Comparison of ENCODE assay signal across 8 cellular contexts in the genomic region with DNA sequence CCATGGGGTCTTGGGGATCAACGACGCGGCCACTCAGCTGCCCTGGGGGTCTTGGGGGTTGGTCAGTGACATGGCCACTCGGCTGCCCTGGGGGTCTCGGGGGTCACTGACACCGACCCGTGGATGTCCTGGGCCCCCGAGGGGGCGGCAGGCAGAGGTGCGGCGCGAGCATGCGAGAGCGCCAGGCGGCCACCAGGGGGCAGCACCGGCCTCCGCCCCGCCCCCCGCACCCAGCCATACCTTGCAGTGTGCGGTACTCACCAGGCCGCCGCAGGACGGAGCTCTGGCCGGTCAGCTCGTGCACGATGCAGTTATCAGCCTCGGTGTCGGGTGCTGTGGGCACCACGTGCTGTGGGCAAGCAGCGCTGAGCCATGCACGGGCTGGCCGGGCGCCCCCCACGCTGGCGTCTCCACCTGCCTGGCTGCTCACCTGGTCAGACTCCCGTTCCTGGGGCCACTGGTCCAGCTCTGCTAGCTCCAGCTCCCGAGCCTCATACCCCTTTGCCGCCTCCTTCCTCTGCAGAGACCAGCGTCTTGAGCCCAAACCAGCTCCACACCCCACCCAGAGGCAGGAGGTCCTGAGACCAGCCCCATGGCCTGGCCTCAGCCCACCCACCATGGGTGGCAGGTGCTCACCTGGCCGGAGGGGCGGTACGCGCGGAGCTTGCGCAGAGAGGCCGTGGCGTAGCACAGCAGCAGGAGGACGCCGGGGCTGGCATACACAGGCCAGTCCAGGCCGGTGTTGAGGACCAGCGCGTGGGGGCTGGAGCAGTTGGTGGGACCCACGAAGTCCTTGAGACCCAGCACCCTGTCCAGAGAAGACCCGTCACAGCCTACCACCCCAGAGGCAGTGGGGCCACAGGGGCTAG. TPM values are rescaled to one million over a fixed set of nuclear protein-coding genes. Genes with fewer than 3 reads are reported as not detected.
DNase-seq lines count a peak whose midpoint lies in the region; ATAC-seq and TF ChIP-seq lines count a peak whose summit lies in the region.

No MANE protein-coding gene starts in this region.

- H3K27ac ChIP-seq in MM.1S (ENCODE audit: low read length) (no peak overlapping the region), mammary epithelial cell (ENCODE audit: insufficient read depth, low read depth, low read length) (no peak overlapping the region)

- no peak overlapping the region for H2AFZ ChIP-seq in MM.1S (ENCODE audit: low read length)
- H2AFZ ChIP-seq in mammary epithelial cell (ENCODE audit: low read depth, low read length): no peak overlapping the region

- no peak overlapping the region for H3K9ac ChIP-seq in MM.1S (ENCODE audit: low read length)
- no peak overlapping the region for H3K9ac ChIP-seq in mammary epithelial cell (ENCODE audit: insufficient read depth, low read length)

- CTCF ChIA-PET in mammary epithelial cell (lab: Charles Lee; ENCODE audit: low non-redundant PET): interaction anchor here (0.5 to 0.8 kb wide), 11 partner anchors 16 to 963 kb away, joined by 3 to 37 read pairs (median 5); a partner anchor contains a TSS

- dilution Hi-C loops in mammary epithelial cell (cut with HindIII; ENCODE audit: low sequenced_read_pairs): no loop called here

- no peaks in the 10 kb centered on the region; the same call in 1 of the 2 replicates for H3K79me2 ChIP-seq in MM.1S (ENCODE audit: low read length)
- H3K79me2 ChIP-seq in mammary epithelial cell (ENCODE audit: insufficient read depth, low read length): peaks cover 22% of the 10 kb centered on the region

- TF ChIP-seq CTCF in MM.1S (IDR thresholded peaks at IDR 0.05; ENCODE audit: low read length) (peak; percentile 76), mammary epithelial cell (conservative IDR thresholded peaks at IDR 0.05 in 1 of 2, IDR thresholded peaks at IDR 0.05 in 1 of 2; ENCODE audit: extremely low read depth in 1 of 2, insufficient read depth in 1 of 2, low read depth in 1 of 2, low read length in 2 of 2) (peak; percentile 64 to 83)

- DNase-seq in AML-193 (lab: John Stamatoyannopoulos, UW) (peak; percentile 71 to 79), MM.1S (peak; percentile 64), mammary epithelial cell (peak; percentile 29), left colon (peak; percentile 70 to 76)
- DNase-seq in activated CD4-positive, CD25-positive, alpha-beta regulatory T cell treated with anti-CD3 and anti-CD28 coated beads, Interleukin-2, amount 50 U/mL, for 16 hours (ENCODE audit: low read depth, low spot score): peak; percentile 27
- DNase-seq in stimulated activated CD4-positive, alpha-beta T cell treated with anti-CD3 and anti-CD28 coated beads, Interleukin-4, amount 100 ng/mL, for 48 hours (ENCODE audit: low read depth in 2 of 2): peak; percentile 51 to 63

- 91% methylated on average over 20 of the region's 54 CpGs for WGBS in mammary epithelial cell (ENCODE audit: low coverage, missing lambda C conversion rate)

- H3K9me2 ChIP-seq in MM.1S (replicated peaks; ENCODE audit: insufficient read depth, low read length): no peaks in the 10 kb centered on the region

- intact Hi-C loops in mammary epithelial cell (cut with micrococcal nuclease): loop anchor here (1.0 to 2.0 kb wide), 3 partner anchors 48 to 429 kb away; a partner anchor contains a TSS
- intact Hi-C loops in left colon (cut with DNase I, micrococcal nuclease): no loop called here

- H3K4me2 ChIP-seq in MM.1S (ENCODE audit: low read depth, low read length) (no peak overlapping the region), mammary epithelial cell (ENCODE audit: insufficient read depth, low read depth, low read length) (no peak overlapping the region)

- H3K4me3 ChIP-seq in MM.1S (ENCODE audit: low read length) (no peak overlapping the region), mammary epithelial cell (replicated peaks in 1 of 3; ENCODE audit: insufficient read depth in 1 of 3, low read depth in 2 of 3, low read length in 3 of 3) (no peak overlapping the region)

- H3K4me1 ChIP-seq in MM.1S (ENCODE audit: low read length) (no peaks in the 10 kb centered on the region), mammary epithelial cell (ENCODE audit: insufficient read depth, low read length) (peaks cover 3% of the 10 kb centered on the region)

- H3F3A ChIP-seq in MM.1S (ENCODE audit: insufficient read depth, low read length): no peaks in the 10 kb centered on the region

- BruUV-seq in mammary epithelial cell (replicated peaks; lab: Mats Ljungman, UMichigan): TSS peak; percentile 49

- ATAC-seq in GM18867 (IDR thresholded peaks at IDR 0.05; ENCODE audit: unreplicated experiment) (peak; percentile 53), left colon (peak; percentile 87), HG03045 (IDR thresholded peaks at IDR 0.05; ENCODE audit: unreplicated experiment) (no peak)

- H3K36me3 ChIP-seq in MM.1S (replicated peaks; ENCODE audit: insufficient read depth, low read length) (no peaks in the 10 kb centered on the region), mammary epithelial cell (ENCODE audit: insufficient read depth, low read length) (peaks cover 8% of the 10 kb centered on the region)

- H3K9me3 ChIP-seq in MM.1S (replicated peaks; ENCODE audit: insufficient read depth, low read length) (no peaks in the 10 kb centered on the region), mammary epithelial cell (replicated peaks; ENCODE audit: insufficient read depth, low read length) (no peaks in the 10 kb centered on the region)

- H4K20me1 ChIP-seq in MM.1S (ENCODE audit: insufficient read depth, low read length) (no peaks in the 10 kb centered on the region), mammary epithelial cell (ENCODE audit: insufficient read depth, low read length) (peaks cover 10% of the 10 kb centered on the region)

- no peaks in the 10 kb centered on the region for H3K27me3 ChIP-seq in MM.1S (replicated peaks; ENCODE audit: insufficient read depth, low read length)
- H3K27me3 ChIP-seq in mammary epithelial cell (ENCODE audit: insufficient read depth, low read length): no peaks in the 10 kb centered on the region

- in situ Hi-C loops in mammary epithelial cell (cut with MboI; ENCODE audit: low sequenced_read_pairs in 2 of 2): loop anchor here in 1 of 2 donors (10.0 kb wide), 1 partner anchor 427 kb away; no protein-coding TSS in a partner anchor

RNA-seq across cellular contexts. Expression of a gene that starts 31.2 kb away (rescaled TPM):
- total RNA-seq in mammary epithelial cell (10 to 100 TPM; 13.2 to 26.5 TPM), left colon (10 to 100 TPM in 1 of 2 donors, 1 to 10 TPM in 1; 9.8 to 15.0 TPM)
- 12.8 TPM for polyA plus RNA-seq in mammary epithelial cell
- 12.3 TPM for polyA minus RNA-seq in mammary epithelial cell

RNA-seq across cellular contexts. Expression of a gene that starts 31.3 kb away (rescaled TPM):
- total RNA-seq in mammary epithelial cell: 10 to 100 TPM in 1 of 2 donors, 1 to 10 TPM in 1; 9.8 to 11.2 TPM
- polyA plus RNA-seq in mammary epithelial cell: 5.1 TPM
- polyA minus RNA-seq in mammary epithelial cell: 1.7 TPM
- total RNA-seq in left colon: 10 to 100 TPM; 11.4 to 12.0 TPM

RNA-seq across cellular contexts. Expression of a gene that starts 47.5 kb away (rescaled TPM):
- total RNA-seq in mammary epithelial cell (100 to 1,000 TPM; 165 to 215 TPM), left colon (100 to 1,000 TPM; 118 to 146 TPM)
- polyA plus RNA-seq in mammary epithelial cell: 144 TPM
- 339 TPM for polyA minus RNA-seq in mammary epithelial cell

RNA-seq across cellular contexts. Expression of a gene that starts 51.2 kb away (rescaled TPM):
- total RNA-seq in mammary epithelial cell (not detected), left colon (under 1 TPM; 0.15 to 0.92 TPM)
- polyA plus RNA-seq in mammary epithelial cell: 0.07 TPM
- polyA minus RNA-seq in mammary epithelial cell: not detected
